In genomic region chr3:142940000-142940399, GRCh38 we compare ENCODE assay signal across 2 cellular contexts.
TF ChIP-seq lines count a peak whose summit lies in the region.

No MANE protein-coding gene starts in this region.

TF ChIP-seq in GM23338, 12 proteins besides CTCF, POLR2A, EP300 and RAD21:
- TF ChIP-seq ZNF462 (CRISPR knock-in tag; IDR thresholded peaks at IDR 0.05) (no peak), ETS1 (IDR thresholded peaks at IDR 0.05) (no peak), EZH2phosphoT487 (IDR thresholded peaks at IDR 0.05; ENCODE audit: unreplicated experiment) (no peak), EZH2 (IDR thresholded peaks at IDR 0.05; ENCODE audit: low read depth, unreplicated experiment) (no peak)
TF ChIP-seq in GM23338: peak in this region for 0.

TF ChIP-seq in liver, 16 proteins besides CTCF, POLR2A, EP300 and RAD21 (continued from another document):
- TF ChIP-seq MAX (IDR thresholded peaks at IDR 0.05) (peak; percentile 49), SP1 (IDR thresholded peaks at IDR 0.05) (peak; percentile 29), FOXA1 (IDR thresholded peaks at IDR 0.05) (no peak), JUND (IDR thresholded peaks at IDR 0.05) (no peak)
